Comparison of ENCODE assay signal across 13 cellular contexts in the genomic region with DNA sequence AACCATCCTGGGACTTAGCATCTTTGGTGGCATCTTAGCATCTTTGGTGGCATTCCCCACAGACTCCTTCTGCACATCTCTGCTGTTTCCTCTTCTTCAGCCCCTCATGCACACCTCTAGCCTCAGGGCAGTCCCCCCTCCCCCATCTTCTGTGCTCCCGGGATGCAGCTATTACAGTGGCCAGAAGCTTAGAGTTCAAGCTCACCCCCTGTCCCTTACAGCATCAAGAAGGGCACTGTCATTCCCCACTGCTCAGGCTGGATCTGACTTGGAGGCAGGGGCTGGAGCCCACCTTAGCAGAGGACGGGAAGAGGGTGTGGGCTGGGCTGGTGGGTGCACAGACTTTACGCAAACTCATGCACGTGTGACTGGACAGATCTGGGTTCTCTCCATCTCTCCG. TPM values are rescaled to one million over a fixed set of nuclear protein-coding genes. Genes with fewer than 3 reads are reported as not detected.
DNase-seq lines count a peak whose midpoint lies in the region; ATAC-seq, FAIRE-seq and TF ChIP-seq lines count a peak whose summit lies in the region.
"Had no signal": no experiment of that assay in that cellular context is flagged by ENCODE, and none has a peak within 500 bp of the region (broad histone marks: within the 10 kb centered on the region; RNA-seq: fewer than 3 reads in every experiment).

No MANE protein-coding gene starts in this region.

- H3K4me3 ChIP-seq in HEK293 (ENCODE audit: low read depth, low read length) (no peak overlapping the region), astrocyte (ENCODE audit: insufficient read depth, low read depth, low read length) (no peak overlapping the region), iPS-11a (ENCODE audit: low read depth, low read length) (peak overlapping the region; percentile 56), trophoblast cell (ENCODE audit: low read depth, low read length) (peak overlapping the region; percentile 72)

- H3K36me3 ChIP-seq in HEK293 (ENCODE audit: control insufficient read depth in 2 of 2, insufficient read depth in 1 of 2, low read length in 2 of 2) = no peaks in the 10 kb centered on the region
- H3K36me3 ChIP-seq in astrocyte (ENCODE audit: insufficient read depth, low read length) = no peaks in the 10 kb centered on the region
- peaks cover 18 to 20% of the 10 kb centered on the region in 2 experiments for H3K36me3 ChIP-seq in trophoblast cell (ENCODE audit: control insufficient read depth in 1 of 2, insufficient read depth in 2 of 2, low read length in 2 of 2)

- no peak overlapping the region for H3K27ac Mint-ChIP-seq in astrocyte (ENCODE audit: unreplicated experiment)
- H3K27ac Mint-ChIP-seq: CD8-positive, alpha-beta T cell had no signal

- H4K20me1 ChIP-seq in astrocyte (ENCODE audit: insufficient read depth, low read length) = no peaks in the 10 kb centered on the region

- H3K9me3 Mint-ChIP-seq in astrocyte (ENCODE audit: unreplicated experiment) = peaks cover 3% of the 10 kb centered on the region
- H3K9me3 Mint-ChIP-seq: CD8-positive, alpha-beta T cell had no signal

- no peak overlapping the region for H3K27ac ChIP-seq in HEK293 (ENCODE audit: extremely low read depth, low read depth, low read length)
- no peak overlapping the region for H3K27ac ChIP-seq in astrocyte (ENCODE audit: low read depth, low read length)
- H3K27ac ChIP-seq in trophoblast cell (ENCODE audit: low read depth, low read length) = peak overlapping the region; percentile 31

- FAIRE-seq in astrocyte (lab: Jason Lieb, UNC) = no peak

- no CpG with 5 or more reads among the region's 5 CpGs for WGBS in trophoblast cell (ENCODE audit: extremely low coverage, insufficient coverage, insufficient read length)

- H3K14ac ChIP-seq in trophoblast cell (ENCODE audit: low read length) = peak overlapping the region; percentile 41

- peak overlapping the region; percentile 82 for H4K91ac ChIP-seq in trophoblast cell (ENCODE audit: low read depth, low read length)

- H3K18ac ChIP-seq in trophoblast cell (ENCODE audit: low read length) = peak overlapping the region; percentile 72

- peaks cover 9% of the 10 kb centered on the region for H3K36me3 Mint-ChIP-seq in astrocyte (ENCODE audit: low read depth, unreplicated experiment)
- H3K36me3 Mint-ChIP-seq: CD8-positive, alpha-beta T cell had no signal

- no peak for TF ChIP-seq CTCF in HEK293 (tag by site-specific recombination; IDR thresholded peaks at IDR 0.05)
- no peak for TF ChIP-seq CTCF in astrocyte (IDR thresholded peaks at IDR 0.05; ENCODE audit: insufficient read depth, low read depth, low read length)
- TF ChIP-seq CTCF in GM10266 (IDR thresholded peaks at IDR 0.05; ENCODE audit: control insufficient read depth, insufficient read depth, low read depth, missing control alignments) = no peak

- DNase-seq in astrocyte (ENCODE audit: low read depth) (no peak), trophoblast cell (no peak), GM10266 (ENCODE audit: extremely low spot score) (no peak), NCI-H510A (lab: John Stamatoyannopoulos, UW) (no peak), foreskin melanocyte (no peak)
- DNase-seq: activated T-cell treated with anti-CD3 and anti-CD28 coated beads for 4 hours; CD8-positive, alpha-beta T cell; KG1 had no signal

- H3K23ac ChIP-seq in trophoblast cell (ENCODE audit: low read length) = no peak overlapping the region

- CTCF ChIA-PET in HEK293 (lab: Yijun Ruan, JAX) = interaction anchor here (0.6 to 0.9 kb wide), 2 partner anchors 14 to 18 kb away, joined by 4 read pairs; a partner anchor contains a TSS

- POLR2A ChIA-PET in HEK293 (lab: Yijun Ruan, JAX) = interaction anchor here (0.6 to 3.1 kb wide), 2 partner anchors 9 to 174 kb away, joined by 3 to 12 read pairs; no protein-coding TSS in a partner anchor

- H3K79me1 ChIP-seq in trophoblast cell (ENCODE audit: low read length) = peaks cover 22% of the 10 kb centered on the region

- no peak overlapping the region for H2AK5ac ChIP-seq in trophoblast cell (ENCODE audit: low read length)

- no peaks in the 10 kb centered on the region for H3K9me3 ChIP-seq in HEK293 (ENCODE audit: control insufficient read depth, insufficient read depth, low read depth, low read length)
- H3K9me3 ChIP-seq in astrocyte (ENCODE audit: insufficient read depth, low read depth, low read length) = no peaks in the 10 kb centered on the region
- H3K9me3 ChIP-seq in trophoblast cell (ENCODE audit: insufficient read depth, low read depth, low read length) = no peaks in the 10 kb centered on the region

- H3K4me1 Mint-ChIP-seq in astrocyte (ENCODE audit: low read depth, unreplicated experiment) = peaks cover 11% of the 10 kb centered on the region

- no peak overlapping the region for H3K9ac ChIP-seq in astrocyte (ENCODE audit: low read length)
- no peak overlapping the region for H3K9ac ChIP-seq in trophoblast cell (ENCODE audit: low read length)

- H2BK12ac ChIP-seq in trophoblast cell (ENCODE audit: low read length) = no peak overlapping the region

- H3K4me3 Mint-ChIP-seq in astrocyte (ENCODE audit: unreplicated experiment) = peak overlapping the region; percentile 67

- H2BK5ac ChIP-seq in trophoblast cell (ENCODE audit: low read depth, low read length, poor library complexity) = no peak overlapping the region

- H3K4me2 ChIP-seq in astrocyte (ENCODE audit: low read length) = peak overlapping the region; percentile 74
- H3K4me2 ChIP-seq in trophoblast cell (ENCODE audit: low read length) = peak overlapping the region; percentile 88

- H3K4me1 ChIP-seq in HEK293 (ENCODE audit: control insufficient read depth, insufficient read depth, low read length) = peaks cover 19% of the 10 kb centered on the region
- peaks cover 11% of the 10 kb centered on the region for H3K4me1 ChIP-seq in astrocyte (ENCODE audit: insufficient read depth, low read length)
- H3K4me1 ChIP-seq in trophoblast cell (ENCODE audit: control insufficient read depth in 1 of 2, insufficient read depth in 2 of 2, low read length in 2 of 2) = peaks cover 31 to 35% of the 10 kb centered on the region in 2 experiments

- no peak overlapping the region for H2AFZ ChIP-seq in astrocyte (ENCODE audit: low read depth, low read length)
- H2AFZ ChIP-seq in trophoblast cell (ENCODE audit: insufficient read depth, low read length, poor library complexity) = no peak overlapping the region

- H3K27me3 Mint-ChIP-seq in astrocyte (ENCODE audit: low read depth, unreplicated experiment) = peaks cover 75% of the 10 kb centered on the region

- H3K27me3 ChIP-seq in astrocyte (ENCODE audit: insufficient read depth, low read length) = peaks cover 21% of the 10 kb centered on the region
- no peaks in the 10 kb centered on the region for H3K27me3 ChIP-seq in trophoblast cell (ENCODE audit: insufficient read depth, low read length)

- H4K8ac ChIP-seq in trophoblast cell (ENCODE audit: low read depth, low read length) = no peak overlapping the region

- H3K4ac ChIP-seq in trophoblast cell (ENCODE audit: low read depth, low read length) = no peak overlapping the region

- no peak for ATAC-seq in GM19328 (IDR thresholded peaks at IDR 0.05; ENCODE audit: unreplicated experiment)
- ATAC-seq: CD8-positive, alpha-beta T cell had no signal

- H4K12ac ChIP-seq in trophoblast cell (ENCODE audit: low read depth, low read length) = no peak overlapping the region

- H3K79me2 ChIP-seq in astrocyte (ENCODE audit: insufficient read depth, low read length) (no peaks in the 10 kb centered on the region), trophoblast cell (ENCODE audit: control insufficient read depth, insufficient read depth, low read length, poor library complexity) (peaks cover 5% of the 10 kb centered on the region)

- no peak overlapping the region for H2BK120ac ChIP-seq in trophoblast cell (ENCODE audit: insufficient read depth, low read length, poor library complexity)

TF ChIP-seq in HEK293, 187 proteins besides CTCF, POLR2A, EP300 and RAD21:
- no peak for TF ChIP-seq ZXDB (tag by site-specific recombination; IDR thresholded peaks at IDR 0.05)
- TF ChIP-seq EGR2 (tag by site-specific recombination; IDR thresholded peaks at IDR 0.05; ENCODE audit: low read depth) = 0 out of 2 replicates have a peak, but pooled peaks have one; percentile 5
- TF ChIP-seq ZFHX2 (tag by site-specific recombination; conservative IDR thresholded peaks at IDR 0.05) = peak; percentile 35
- TF ChIP-seq, protein P1, sequence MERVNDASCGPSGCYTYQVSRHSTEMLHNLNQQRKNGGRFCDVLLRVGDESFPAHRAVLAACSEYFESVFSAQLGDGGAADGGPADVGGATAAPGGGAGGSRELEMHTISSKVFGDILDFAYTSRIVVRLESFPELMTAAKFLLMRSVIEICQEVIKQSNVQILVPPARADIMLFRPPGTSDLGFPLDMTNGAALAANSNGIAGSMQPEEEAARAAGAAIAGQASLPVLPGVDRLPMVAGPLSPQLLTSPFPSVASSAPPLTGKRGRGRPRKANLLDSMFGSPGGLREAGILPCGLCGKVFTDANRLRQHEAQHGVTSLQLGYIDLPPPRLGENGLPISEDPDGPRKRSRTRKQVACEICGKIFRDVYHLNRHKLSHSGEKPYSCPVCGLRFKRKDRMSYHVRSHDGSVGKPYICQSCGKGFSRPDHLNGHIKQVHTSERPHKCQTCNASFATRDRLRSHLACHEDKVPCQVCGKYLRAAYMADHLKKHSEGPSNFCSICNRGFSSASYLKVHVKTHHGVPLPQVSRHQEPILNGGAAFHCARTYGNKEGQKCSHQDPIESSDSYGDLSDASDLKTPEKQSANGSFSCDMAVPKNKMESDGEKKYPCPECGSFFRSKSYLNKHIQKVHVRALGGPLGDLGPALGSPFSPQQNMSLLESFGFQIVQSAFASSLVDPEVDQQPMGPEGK (tag by site-specific recombination; IDR thresholded peaks at IDR 0.05) = 0 out of 2 replicates have a peak, but pooled peaks have one; percentile 35

RNA-seq across cellular contexts. Expression of a gene that starts 0.7 kb away (rescaled TPM):
- 0.24 and 1.7 TPM in 2 replicates for total RNA-seq in astrocyte
- 14.5 and 16.1 TPM in 2 replicates for polyA plus RNA-seq in trophoblast cell (2013)
- total RNA-seq: CD8-positive, alpha-beta T cell; RPMI7951; skeletal muscle tissue had no signal

RNA-seq across cellular contexts. Expression of a gene that starts 13.8 kb away (rescaled TPM):
- 32.0 and 35.9 TPM in 2 replicates for total RNA-seq in astrocyte
- 13.4 and 15.5 TPM in 2 replicates for polyA plus RNA-seq in trophoblast cell (2013)

RNA-seq across cellular contexts. Expression of a gene that starts 24.9 kb away (rescaled TPM):
- total RNA-seq in astrocyte = 0.99 and 1.4 TPM in 2 replicates
- polyA plus RNA-seq in trophoblast cell (2013) = 0.08 and 0.18 TPM in 2 replicates
- total RNA-seq: RPMI7951 had no signal

RNA-seq across cellular contexts. Expression of a gene that starts 27.3 kb away (rescaled TPM):
- total RNA-seq in astrocyte = 0.27 and 0.36 TPM in 2 replicates
- 0.04 TPM in 2 replicates for polyA plus RNA-seq in trophoblast cell (2013)

RNA-seq across cellular contexts. Expression of a gene that starts 54.5 kb away (rescaled TPM):
- 18.8 and 21.6 TPM in 2 replicates for total RNA-seq in astrocyte
- 7.2 and 7.7 TPM in 2 replicates for polyA plus RNA-seq in trophoblast cell (2013)

Comparison
In these comparisons a context has a peak if more than half of its experiments do, and no peak if none do; other contexts are left out.
1. H3K4me3 ChIP-seq: peak in iPS-11a (single experiment) and trophoblast cell (single experiment); none in HEK293 (single experiment) and astrocyte (single experiment).